ENCODE assay signal across 25 cellular contexts in genomic region chr9:121220996-121221671, GRCh38. TPM values are rescaled to one million over a fixed set of nuclear protein-coding genes. Genes with fewer than 3 reads are reported as not detected.
A peak's percentile ranks its signal among the peaks of the same experiment; 100 is the strongest.
DNase-seq lines count a peak whose midpoint lies in the region; ATAC-seq lines count a peak whose summit lies in the region.
"Had no signal": no experiment of that assay in that cellular context is flagged by ENCODE, and none has a peak within 500 bp of the region (broad histone marks: within the 10 kb centered on the region; RNA-seq: fewer than 3 reads in every experiment).

No MANE protein-coding gene starts in this region.

- no peak for ATAC-seq in GM19324 (IDR thresholded peaks at IDR 0.05; ENCODE audit: low FRiP score, unreplicated experiment)
- ATAC-seq in HG03520 (IDR thresholded peaks at IDR 0.05; ENCODE audit: unreplicated experiment): no peak
- ATAC-seq: body of pancreas; CD8-positive, alpha-beta T cell; effector memory CD8-positive, alpha-beta T cell; gastroesophageal sphincter; psoas muscle had no signal

- DNase-seq in iPS-NIHi7 (ENCODE audit: extremely low spot score) (peak; percentile 62), KBM-7 (no peak), NCI-H2171 (lab: John Stamatoyannopoulos, UW) (no peak)
- DNase-seq: activated CD4-positive, alpha-beta T cell treated with anti-CD3 and anti-CD28 coated beads, Interleukin-2, amount 10 ng/mL, durations not matched to agents 7 days and 5 days; activated effector memory CD4-positive, alpha-beta T cell treated with Interleukin-2 at 50 U/mL for 16 hours; body of pancreas; CD8-positive, alpha-beta T cell; effector memory CD8-positive, alpha-beta T cell; GF-D8; HFFc6; NCI-H1417 treated with DMSO at 0.1 percent for 48 hours; NCI-H510A; NK-92 treated with Interleukin-12 subunit alpha and Interleukin-12 subunit beta, amount 100 ng/mL, for 24 hours; Peyer's patch; psoas muscle; small intestine; stimulated activated CD4-positive, alpha-beta T cell treated with anti-CD3 and anti-CD28 coated beads, Interleukin-2, amount 100 ng/mL, for 48 hours; stimulated activated naive CD4-positive, alpha-beta T cell treated with Interleukin-2 at 50 U/mL for 16 hours had no signal

- H3K9me3 ChIP-seq in HUES64 (ENCODE audit: insufficient read depth, low read depth, low read length) (no peaks in the 10 kb centered on the region), ectodermal cell (ENCODE audit: control insufficient read depth, low read length) (no peaks in the 10 kb centered on the region)
- H3K9me3 ChIP-seq: body of pancreas, esophagus muscularis mucosa, gastroesophageal sphincter, Peyer's patch, psoas muscle, thoracic aorta had no signal

- in situ Hi-C loops in KBM-7 (cut with MboI; ENCODE audit: low pct_unique_long_range_greater_than_20kb, low sequenced_read_pairs): no loop called here

- peak overlapping the region; percentile 94 for H3K27ac ChIP-seq in HUES64 (ENCODE audit: low read depth, low read length)
- peak overlapping the region; percentile 36 for H3K27ac ChIP-seq in ectodermal cell (ENCODE audit: insufficient read depth, low read depth, low read length, poor library complexity, severe bottlenecking)
- H3K27ac ChIP-seq: body of pancreas, esophagus muscularis mucosa, gastroesophageal sphincter, Peyer's patch, psoas muscle, thoracic aorta had no signal

- 8% methylated on average over 13 of the region's 13 CpGs for WGBS in HUES64
- WGBS in ectodermal cell, 2 experiments: 15 to 18% methylated on average over 13 of the region's 13 CpGs

- H3K27me3 ChIP-seq in HUES64 (ENCODE audit: insufficient read depth, low read length) (peaks cover 15% of the 10 kb centered on the region; the same call in 1 of the 2 replicates), ectodermal cell (ENCODE audit: control insufficient read depth, insufficient read depth, low read length, poor library complexity, severe bottlenecking) (no peaks in the 10 kb centered on the region)
- H3K27me3 ChIP-seq: body of pancreas, esophagus muscularis mucosa, gastroesophageal sphincter, Peyer's patch had no signal

- H3K4me1 ChIP-seq in HUES64 (ENCODE audit: insufficient read depth, low read length) (peaks cover 29% of the 10 kb centered on the region), ectodermal cell (ENCODE audit: control insufficient read depth, insufficient read depth, low read length) (peaks cover 16% of the 10 kb centered on the region)
- H3K4me1 ChIP-seq: Peyer's patch, psoas muscle had no signal

- H3K9ac ChIP-seq in HUES64 (ENCODE audit: low read depth, low read length): peak overlapping the region; percentile 36; the same call in 1 of the 2 replicates

- H3K36me3 ChIP-seq in HUES64 (ENCODE audit: insufficient read depth, low read length) (no peaks in the 10 kb centered on the region), ectodermal cell (ENCODE audit: control insufficient read depth, insufficient read depth, low read length) (no peaks in the 10 kb centered on the region)
- H3K36me3 ChIP-seq: esophagus muscularis mucosa, gastroesophageal sphincter, Peyer's patch, thoracic aorta had no signal

- H3K4me3 ChIP-seq in HUES64 (ENCODE audit: low read length) (peak overlapping the region; percentile 37), ectodermal cell (ENCODE audit: insufficient read depth, low read depth, low read length) (no peak overlapping the region)
- H3K4me3 ChIP-seq: body of pancreas, esophagus muscularis mucosa, gastroesophageal sphincter, Peyer's patch, psoas muscle, thoracic aorta had no signal

RNA-seq across cellular contexts. Expression of gene RAB14, which starts 19.5 kb away (rescaled TPM):
- 28.6 TPM for polyA plus RNA-seq in HUES64 (2013, experiment 1 of 2)
- polyA plus RNA-seq in HUES64 (2013, experiment 2 of 2): 30.1 TPM
- polyA plus RNA-seq in ectodermal cell (2013, experiment 1 of 4): 49.4 TPM
- polyA plus RNA-seq in ectodermal cell (2013, experiment 2 of 4): 51.6 TPM
- 37.6 TPM for polyA plus RNA-seq in ectodermal cell (2013, experiment 3 of 4)
- polyA plus RNA-seq in ectodermal cell (2013, experiment 4 of 4): 41.3 TPM

RNA-seq across cellular contexts. Expression of gene GSN, which starts 46.8 kb away (rescaled TPM):
- polyA plus RNA-seq in HUES64 (2013, experiment 1 of 2): 44.3 TPM
- polyA plus RNA-seq in HUES64 (2013, experiment 2 of 2): 57.1 TPM
- 84.5 TPM for polyA plus RNA-seq in ectodermal cell (2013, experiment 1 of 4)
- 93.5 TPM for polyA plus RNA-seq in ectodermal cell (2013, experiment 2 of 4)
- polyA plus RNA-seq in ectodermal cell (2013, experiment 3 of 4): 70.9 TPM
- polyA plus RNA-seq in ectodermal cell (2013, experiment 4 of 4): 76.8 TPM
